ENCODE assay signal across 12 cellular contexts in genomic region chr22:27372969-27373670, GRCh38.
DNase-seq lines count a peak whose midpoint lies in the region; ATAC-seq and TF ChIP-seq lines count a peak whose summit lies in the region.
"Had no signal": no experiment of that assay in that cellular context is flagged by ENCODE, and none has a peak within 500 bp of the region (broad histone marks: within the 10 kb centered on the region; RNA-seq: fewer than 3 reads in every experiment).

No MANE protein-coding gene starts in this region.

- no peaks in the 10 kb centered on the region for H3K36me3 ChIP-seq in upper lobe of right lung
- H3K36me3 ChIP-seq: ascending aorta had no signal

- no peaks in the 10 kb centered on the region for H3K27me3 ChIP-seq in upper lobe of right lung
- H3K27me3 ChIP-seq: ascending aorta had no signal

- H3K27ac ChIP-seq in upper lobe of right lung: no peak overlapping the region
- H3K27ac ChIP-seq: ascending aorta, skin epidermis had no signal

- no peaks in the 10 kb centered on the region for H3K9me3 ChIP-seq in upper lobe of right lung
- H3K9me3 ChIP-seq: ascending aorta had no signal

- peak; percentile 26 for DNase-seq in SIG-M5 treated with dmso at 0.1 percent for 504 hours (lab: John Stamatoyannopoulos, UW; ENCODE audit: unreplicated experiment)
- no peak for DNase-seq in SIG-M5 (lab: John Stamatoyannopoulos, UW)
- peak; percentile 70 for DNase-seq in SW480 (ENCODE audit: low spot score)
- DNase-seq in iris pigment epithelial cell (ENCODE audit: low read depth): peak; percentile 10
- peak; percentile 68 for DNase-seq in upper lobe of right lung
- DNase-seq in GDM1 (lab: John Stamatoyannopoulos, UW): no peak
- DNase-seq: activated CD8-positive, alpha-beta memory T cell treated with anti-CD3 and anti-CD28 coated beads, Interleukin-2, amount 50 U/mL, for 48 hours; NCI-H226 had no signal

- peaks cover 3% of the 10 kb centered on the region for H3K4me1 ChIP-seq in upper lobe of right lung
- H3K4me1 ChIP-seq: ascending aorta had no signal

- H3K4me3 ChIP-seq in upper lobe of right lung: no peak overlapping the region
- H3K4me3 ChIP-seq: ascending aorta, skin epidermis had no signal

- intact Hi-C loops in upper lobe of right lung (cut with DNase I): no loop called here

- peak; percentile 17 for TF ChIP-seq CTCF in upper lobe of right lung (IDR thresholded peaks at IDR 0.05)

- no peak for ATAC-seq in upper lobe of right lung
- ATAC-seq in HG03196 (IDR thresholded peaks at IDR 0.05; ENCODE audit: unreplicated experiment): no peak
- no peak for ATAC-seq in HG02981 (IDR thresholded peaks at IDR 0.05; ENCODE audit: unreplicated experiment)

Comparison
In these comparisons a context has a peak if more than half of its experiments do, and no peak if none do; other contexts are left out.
1. DNase-seq: peak in SIG-M5 treated with dmso at 0.1 percent for 504 hours (single experiment), SW480 (single experiment), iris pigment epithelial cell (single experiment) and upper lobe of right lung (single experiment); none in SIG-M5 (single experiment) and GDM1 (single experiment).